In genomic region chr17:57373756-57374155, GRCh38 we compare ENCODE assay signal across 19 cellular contexts.
DNase-seq lines count a peak whose midpoint lies in the region; ATAC-seq, FAIRE-seq and TF ChIP-seq lines count a peak whose summit lies in the region.
"Had no signal": no experiment of that assay in that cellular context is flagged by ENCODE, and none has a peak within 500 bp of the region (broad histone marks: within the 10 kb centered on the region; RNA-seq: fewer than 3 reads in every experiment).

No MANE protein-coding gene starts in this region.

- no peak overlapping the region for H3K56ac ChIP-seq in mesendoderm (ENCODE audit: low read length)

- H3K4me1 ChIP-seq in A549 (peaks cover 80% of the 10 kb centered on the region), DND-41 (ENCODE audit: insufficient read depth, low read length) (peaks cover 9% of the 10 kb centered on the region), K562 (replicated peaks in 1 of 2; ENCODE audit: control insufficient read depth in 2 of 2, insufficient read depth in 2 of 2, low read length in 2 of 2) (peaks cover 18 to 39% of the 10 kb centered on the region in 2 experiments; a peak in 4 of 5 replicates), mesenchymal stem cell (ENCODE audit: control insufficient read depth, insufficient read depth, low read depth, low read length) (peaks cover 15% of the 10 kb centered on the region), mesendoderm (ENCODE audit: control insufficient read depth, low read depth, low read length) (peaks cover under 1% of the 10 kb centered on the region)

- H3K9ac ChIP-seq in DND-41 (ENCODE audit: low read depth, low read length) (no peak overlapping the region), K562 (ENCODE audit: insufficient read depth in 1 of 2, low read depth in 2 of 2, low read length in 2 of 2) (no peak overlapping the region), mesenchymal stem cell (ENCODE audit: low read length) (no peak overlapping the region), mesendoderm (ENCODE audit: low read length) (no peak overlapping the region)
- H3K9ac ChIP-seq: GM23248 had no signal

- CTCF ChIA-PET in A549 (lab: Yijun Ruan, JAX): interaction anchor here (0.5 to 3.3 kb wide), 7 partner anchors 29 to 366 kb away, joined by 3 to 16 read pairs (median 3); no protein-coding TSS in a partner anchor
- CTCF ChIA-PET in K562 (lab: Yijun Ruan, JAX; ENCODE audit: low intra/inter-chr PET ratio): no interaction called here

- POLR2A ChIA-PET in A549 (lab: Yijun Ruan, JAX) (no interaction called here), K562 (lab: Yijun Ruan, JAX) (interaction anchor here (0.6 to 0.7 kb wide), 2 partner anchors 10 to 214 kb away, joined by 3 to 4 read pairs; no protein-coding TSS in a partner anchor)

- peaks cover 78% of the 10 kb centered on the region for H3K36me3 ChIP-seq in DND-41 (ENCODE audit: insufficient read depth, low read length)
- no peaks in the 10 kb centered on the region for H3K36me3 ChIP-seq in K562 (ENCODE audit: control insufficient read depth, insufficient read depth, low read length)
- H3K36me3 ChIP-seq in mesenchymal stem cell (ENCODE audit: control insufficient read depth in 1 of 2, insufficient read depth in 2 of 2, low read depth in 1 of 2, low read length in 2 of 2): peaks cover 0 to 3% of the 10 kb centered on the region in 2 experiments
- no peaks in the 10 kb centered on the region for H3K36me3 ChIP-seq in mesendoderm (ENCODE audit: control insufficient read depth, insufficient read depth, low read length)
- H3K36me3 ChIP-seq: HAP-1 had no signal

- in situ Hi-C loops in K562 (cut with MboI): no loop called here

- peaks cover 2% of the 10 kb centered on the region for H3K9me1 ChIP-seq in K562 (ENCODE audit: control insufficient read depth, insufficient read depth, low read length)

- FAIRE-seq in A549 (lab: Jason Lieb, UNC) (no peak), K562 (lab: Jason Lieb, UNC) (no peak)
- FAIRE-seq: GM12878, GM19239 had no signal

- no peak overlapping the region for H4K91ac ChIP-seq in mesenchymal stem cell (ENCODE audit: low read length)

- H2AK5ac ChIP-seq in mesenchymal stem cell (ENCODE audit: low read length, severe bottlenecking): peak overlapping the region; percentile 20
- H2AK5ac ChIP-seq in mesendoderm (ENCODE audit: low read length): no peak overlapping the region

- H3K4ac ChIP-seq in mesenchymal stem cell (ENCODE audit: low read depth in 1 of 2, low read length in 2 of 2) (peak overlapping the region in 1 of 2 experiments; percentile 53), mesendoderm (ENCODE audit: low read depth, low read length) (no peak overlapping the region)

- peak overlapping the region; percentile 88 to 89 for H3K27ac ChIP-seq in A549
- peak overlapping the region; percentile 45 for H3K27ac ChIP-seq in DND-41 (ENCODE audit: low read length)
- H3K27ac ChIP-seq in K562 (ENCODE audit: extremely low read depth, low read depth, low read length): no peak overlapping the region
- no peak overlapping the region for H3K27ac ChIP-seq in mesenchymal stem cell (ENCODE audit: low read length, poor library complexity, severe bottlenecking)
- no peak overlapping the region for H3K27ac ChIP-seq in mesendoderm (ENCODE audit: low read depth, low read length)
- H3K27ac ChIP-seq: GM23248 had no signal

- H3K18ac ChIP-seq in mesenchymal stem cell (ENCODE audit: low read depth in 1 of 2, low read length in 2 of 2): peak overlapping the region in 1 of 2 experiments; percentile 24
- H3K18ac ChIP-seq in mesendoderm (ENCODE audit: low read length): no peak overlapping the region

- no peak overlapping the region for H2BK12ac ChIP-seq in mesenchymal stem cell (ENCODE audit: low read length in 2 of 2)

- TF ChIP-seq RAD21 in A549 (conservative IDR thresholded peaks at IDR 0.05 in 1 of 2, IDR thresholded peaks at IDR 0.05 in 1 of 2) (no peak), K562 (CRISPR knock-in tag; conservative IDR thresholded peaks at IDR 0.05 in 1 of 2, IDR thresholded peaks at IDR 0.05 in 1 of 2) (no peak)

- H3K27me3 ChIP-seq in DND-41 (ENCODE audit: insufficient read depth, low read length, poor library complexity) (no peaks in the 10 kb centered on the region), K562 (ENCODE audit: control insufficient read depth in 2 of 2, insufficient read depth in 2 of 2, low read length in 2 of 2) (no peaks in the 10 kb centered on the region), mesenchymal stem cell (ENCODE audit: control insufficient read depth in 1 of 2, insufficient read depth in 1 of 2, low read length in 2 of 2) (no peaks in the 10 kb centered on the region), mesendoderm (ENCODE audit: insufficient read depth, low read length, poor library complexity) (no peaks in the 10 kb centered on the region)
- H3K27me3 ChIP-seq: BE2C had no signal

- TF ChIP-seq EP300 in A549 (IDR thresholded peaks at IDR 0.05): no peak
- TF ChIP-seq EP300 in K562 (IDR thresholded peaks at IDR 0.05; ENCODE audit: low read length): no peak

- WGBS in A549 (ENCODE audit: missing lambda C conversion rate): 91% methylated on average over 2 of the region's 2 CpGs
- WGBS in K562 (ENCODE audit: insufficient coverage, low coverage, missing lambda C conversion rate): 71% methylated on average over 2 of the region's 2 CpGs
- WGBS in mesenchymal stem cell: no CpG with 5 or more reads among the region's 2 CpGs
- no CpG with 5 or more reads among the region's 2 CpGs for WGBS in mesendoderm (ENCODE audit: extremely low coverage, insufficient coverage, low lambda C conversion rate)

- H4K5ac ChIP-seq in mesendoderm (ENCODE audit: low read length): no peak overlapping the region

- peaks cover 24% of the 10 kb centered on the region for H3K9me3 ChIP-seq in A549
- H3K9me3 ChIP-seq in DND-41 (ENCODE audit: insufficient read depth, low read length, severe bottlenecking): no peaks in the 10 kb centered on the region
- H3K9me3 ChIP-seq in K562 (replicated peaks; ENCODE audit: control insufficient read depth, insufficient read depth, low read depth, low read length): 0 out of 2 replicates have a peak, but pooled peaks cover 7% of the 10 kb centered on the region
- H3K9me3 ChIP-seq in mesenchymal stem cell (ENCODE audit: control insufficient read depth, low read length): peaks cover 14% of the 10 kb centered on the region
- H3K9me3 ChIP-seq: HAP-1 had no signal

- peaks cover 12% of the 10 kb centered on the region for H3K79me1 ChIP-seq in mesenchymal stem cell (replicated peaks; ENCODE audit: low read length, poor library complexity, severe bottlenecking)
- H3K79me1 ChIP-seq in mesendoderm (ENCODE audit: low read length): peaks cover 7% of the 10 kb centered on the region

- H3K4me3 ChIP-seq in A549 (no peak overlapping the region), DND-41 (ENCODE audit: low read depth in 1 of 2, low read length in 2 of 2) (no peak overlapping the region), K562 (no peak overlapping the region), mesenchymal stem cell (ENCODE audit: insufficient read depth in 1 of 2, low read depth in 1 of 2, low read length in 2 of 2) (peak overlapping the region in 1 of 2 experiments; percentile 2), mesendoderm (ENCODE audit: low read length) (no peak overlapping the region)
- H3K4me3 ChIP-seq: GM12878, GM23248, HAP-1 had no signal

- H4K20me1 ChIP-seq in DND-41 (ENCODE audit: insufficient read depth, low read length) (peaks cover 51% of the 10 kb centered on the region), K562 (replicated peaks; ENCODE audit: control insufficient read depth, insufficient read depth, low read length) (peaks cover 7% of the 10 kb centered on the region; the same call in 1 of the 2 replicates)

- no peak overlapping the region for H2BK5ac ChIP-seq in mesenchymal stem cell (ENCODE audit: low read depth, low read length, poor library complexity, severe bottlenecking)
- H2BK5ac ChIP-seq in mesendoderm (ENCODE audit: low read length): no peak overlapping the region

- H2AFZ ChIP-seq in DND-41 (ENCODE audit: low read depth, low read length) (no peak overlapping the region), K562 (ENCODE audit: low read depth, low read length) (no peak overlapping the region), mesenchymal stem cell (ENCODE audit: low read depth, low read length) (no peak overlapping the region)
- H2AFZ ChIP-seq: GM23248 had no signal

- TF ChIP-seq POLR2A in A549 (IDR thresholded peaks at IDR 0.05; ENCODE audit: low read length) (no peak), K562 (conservative IDR thresholded peaks at IDR 0.05) (no peak)

- no peak overlapping the region for H2BK15ac ChIP-seq in mesenchymal stem cell (ENCODE audit: low read depth, poor library complexity, severe bottlenecking)
- no peak overlapping the region for H2BK15ac ChIP-seq in mesendoderm (replicated peaks; ENCODE audit: low read depth)

- BruUV-seq in K562 (replicated peaks; lab: Mats Ljungman, UMichigan): no TSS peak

- ATAC-seq in A549 (no peak), DND-41 (ENCODE audit: insufficient read depth, low read depth) (no peak), K562 (no peak), HG02938 (IDR thresholded peaks at IDR 0.05; ENCODE audit: unreplicated experiment) (no peak), HG02798 (IDR thresholded peaks at IDR 0.05; ENCODE audit: poor library complexity, unreplicated experiment) (no peak)
- ATAC-seq: GM12878 had no signal

- H2BK120ac ChIP-seq in mesenchymal stem cell (ENCODE audit: low read depth, low read length): no peak overlapping the region
- H2BK120ac ChIP-seq in mesendoderm (ENCODE audit: low read depth, low read length): no peak overlapping the region

- H3K23ac ChIP-seq in mesenchymal stem cell (ENCODE audit: low read length in 2 of 2) (no peak overlapping the region), mesendoderm (ENCODE audit: low read length) (no peak overlapping the region)

- intact Hi-C loops in K562 (cut with micrococcal nuclease): no loop called here

- H3K4me2 ChIP-seq in A549 (no peak overlapping the region), DND-41 (ENCODE audit: insufficient read depth, low read length) (no peak overlapping the region), K562 (ENCODE audit: insufficient read depth, low read length) (no peak overlapping the region), mesenchymal stem cell (ENCODE audit: low read length, poor library complexity, severe bottlenecking) (no peak overlapping the region), mesendoderm (ENCODE audit: low read length) (no peak overlapping the region)

- H4K8ac ChIP-seq in mesenchymal stem cell (ENCODE audit: low read length) (no peak overlapping the region), mesendoderm (ENCODE audit: low read depth, low read length) (no peak overlapping the region)

- H3K79me2 ChIP-seq in DND-41 (ENCODE audit: insufficient read depth, low read length) (peaks cover 98% of the 10 kb centered on the region), K562 (ENCODE audit: control insufficient read depth, insufficient read depth, low read length) (peaks cover 32% of the 10 kb centered on the region), mesendoderm (ENCODE audit: control insufficient read depth, insufficient read depth, low read length) (no peaks in the 10 kb centered on the region)

- no peak for DNase-seq in A549 (ENCODE audit: low read depth in 1 of 2, low spot score in 1 of 2)
- no peak for DNase-seq in DND-41
- DNase-seq in K562 (ENCODE audit: extremely low read depth in 1 of 4, low spot score in 3 of 4): no peak
- no peak for DNase-seq in mesenchymal stem cell
- no peak for DNase-seq in mesendoderm
- DNase-seq: ACHN; BE2C; C1 segment of cervical spinal cord; CD4-positive, CD25-positive, alpha-beta regulatory T cell; CD8-positive, alpha-beta memory T cell; DMS79 treated with DMSO at 0.1 percent for 48 hours; EL; GM23248; HFFc6 had no signal

- TF ChIP-seq CTCF in A549 (IDR thresholded peaks at IDR 0.05) (no peak), DND-41 (IDR thresholded peaks at IDR 0.05; ENCODE audit: borderline replicate concordance, extremely low read depth, low read length, poor library complexity, severe bottlenecking) (no peak), K562 (IDR thresholded peaks at IDR 0.05 in 2 of 3, conservative IDR thresholded peaks at IDR 0.05 in 1 of 3; ENCODE audit: insufficient read depth in 2 of 3, low read depth in 1 of 3, low read length in 3 of 3) (no peak)

- H3K14ac ChIP-seq in mesenchymal stem cell (ENCODE audit: low read length in 2 of 2): no peak overlapping the region

Comparison
In these comparisons a context has a peak if more than half of its experiments do, and no peak if none do; other contexts are left out.
1. H3K27ac ChIP-seq: peak in A549 (2 of 2) and DND-41 (single experiment); none in K562 (single experiment), mesenchymal stem cell (single experiment) and mesendoderm (single experiment).
2. Of the 35 proteins assayed by ChIP-seq in both K562 and A549: peak only in K562: none; only in A549: KDM1A; in both: none; in neither: 34.